1 cellular context compared by ENCODE assay signal in genomic region chr1:241641748-241642592, GRCh38.
TF ChIP-seq lines count a peak whose summit lies in the region.

No MANE protein-coding gene starts in this region.

TF ChIP-seq in HepG2, 621 proteins besides CTCF, POLR2A, EP300 and RAD21 (continued from another document and continues in another):
- TF ChIP-seq PAXIP1 (CRISPR knock-in tag; conservative IDR thresholded peaks at IDR 0.05): no peak
- no peak for TF ChIP-seq GLI4 (CRISPR knock-in tag; IDR thresholded peaks at IDR 0.05; ENCODE audit: borderline replicate concordance)
- TF ChIP-seq ZNF720 (CRISPR knock-in tag; IDR thresholded peaks at IDR 0.05): no peak
- TF ChIP-seq ZNF576 (CRISPR knock-in tag; IDR thresholded peaks at IDR 0.05): no peak
- peak; percentile 79 for TF ChIP-seq ZMYM2 (CRISPR knock-in tag; IDR thresholded peaks at IDR 0.05)
- TF ChIP-seq CEBPB (IDR thresholded peaks at IDR 0.05; ENCODE audit: borderline replicate concordance, low read depth, low read length): peak; percentile 36; the same call in 1 of the 2 replicates
- TF ChIP-seq ATAD3A (CRISPR knock-in tag; IDR thresholded peaks at IDR 0.05): no peak
- peak; percentile 52; the same call in 1 of the 2 replicates for TF ChIP-seq TBX3 (IDR thresholded peaks at IDR 0.05; ENCODE audit: borderline replicate concordance)
- no peak for TF ChIP-seq POLR2G (IDR thresholded peaks at IDR 0.05; ENCODE audit: low read depth, low read length)
- TF ChIP-seq ZNF446 (CRISPR knock-in tag; IDR thresholded peaks at IDR 0.05): no peak
- TF ChIP-seq IRF1 (CRISPR knock-in tag; IDR thresholded peaks at IDR 0.05; ENCODE audit: low read depth): no peak
- TF ChIP-seq KLF9 (CRISPR knock-in tag; IDR thresholded peaks at IDR 0.05; ENCODE audit: low read depth): no peak
- TF ChIP-seq MAFK (conservative IDR thresholded peaks at IDR 0.05 in 1 of 2, IDR thresholded peaks at IDR 0.05 in 1 of 2; ENCODE audit: low read length in 2 of 2): peak; percentile 50 to 55
- TF ChIP-seq MTERF4 (CRISPR knock-in tag; IDR thresholded peaks at IDR 0.05): no peak
- TF ChIP-seq NFIB (CRISPR knock-in tag; IDR thresholded peaks at IDR 0.05; ENCODE audit: borderline replicate concordance): no peak
- TF ChIP-seq NPAS2 (CRISPR knock-in tag; IDR thresholded peaks at IDR 0.05; ENCODE audit: borderline replicate concordance): no peak
- no peak for TF ChIP-seq POGZ (CRISPR knock-in tag; IDR thresholded peaks at IDR 0.05)
- TF ChIP-seq FOXO1 (CRISPR knock-in tag; IDR thresholded peaks at IDR 0.05): no peak
- TF ChIP-seq ZBTB42 (CRISPR knock-in tag; IDR thresholded peaks at IDR 0.05): no peak
- TF ChIP-seq NKX3-1 (CRISPR knock-in tag; IDR thresholded peaks at IDR 0.05): no peak
- peak in 1 of 2 experiments; percentile 52; a peak in 2 of 4 replicates for TF ChIP-seq ATF4 (CRISPR knock-in tag; IDR thresholded peaks at IDR 0.05)
- no peak for TF ChIP-seq TBL1XR1 (IDR thresholded peaks at IDR 0.05; ENCODE audit: borderline replicate concordance, low read length, partially characterized antibody)
- no peak for TF ChIP-seq ZNF563 (CRISPR knock-in tag; IDR thresholded peaks at IDR 0.05)
- TF ChIP-seq SIN3A (IDR thresholded peaks at IDR 0.05; ENCODE audit: borderline replicate concordance, low read depth, low read length): no peak
- TF ChIP-seq BRF2 (CRISPR knock-in tag; IDR thresholded peaks at IDR 0.05): no peak
- no peak for TF ChIP-seq TRAFD1 (CRISPR knock-in tag; IDR thresholded peaks at IDR 0.05; ENCODE audit: borderline replicate concordance)
- TF ChIP-seq ZNF484 (CRISPR knock-in tag; IDR thresholded peaks at IDR 0.05; ENCODE audit: borderline replicate concordance, low read depth): no peak
- peak; percentile 25; the same call in 1 of the 2 replicates for TF ChIP-seq NR2F6 (IDR thresholded peaks at IDR 0.05)
- TF ChIP-seq NR2F6 (CRISPR knock-in tag; IDR thresholded peaks at IDR 0.05): peak; percentile 54; the same call in 1 of the 2 replicates
- TF ChIP-seq ZNF572 (CRISPR knock-in tag; IDR thresholded peaks at IDR 0.05): no peak
- TF ChIP-seq EHMT2 (IDR thresholded peaks at IDR 0.05; ENCODE audit: borderline replicate concordance, low read depth, low read length): no peak
- peak; percentile 80 for TF ChIP-seq PRDM10 (CRISPR knock-in tag; IDR thresholded peaks at IDR 0.05; ENCODE audit: low read depth)
- TF ChIP-seq ZNF644 (CRISPR knock-in tag; IDR thresholded peaks at IDR 0.05; ENCODE audit: low read depth): peak; percentile 70; the same call in 1 of the 2 replicates
- no peak for TF ChIP-seq THAP8 (CRISPR knock-in tag; IDR thresholded peaks at IDR 0.05; ENCODE audit: borderline replicate concordance)
- no peak for TF ChIP-seq ZNF629 (CRISPR knock-in tag; conservative IDR thresholded peaks at IDR 0.05)
- no peak for TF ChIP-seq CENPBD1 (CRISPR knock-in tag; IDR thresholded peaks at IDR 0.05; ENCODE audit: borderline replicate concordance, low read depth)
- TF ChIP-seq ZNF225 (CRISPR knock-in tag; IDR thresholded peaks at IDR 0.05): no peak
- no peak for TF ChIP-seq ZNF674 (CRISPR knock-in tag; IDR thresholded peaks at IDR 0.05; ENCODE audit: low read depth)
- TF ChIP-seq ZNF333 (CRISPR knock-in tag; IDR thresholded peaks at IDR 0.05; ENCODE audit: borderline replicate concordance): no peak
- TF ChIP-seq ZNF816 (CRISPR knock-in tag; IDR thresholded peaks at IDR 0.05; ENCODE audit: borderline replicate concordance): no peak
- TF ChIP-seq ZC3H13 (CRISPR knock-in tag; IDR thresholded peaks at IDR 0.05): no peak
- TF ChIP-seq DMTF1 (CRISPR knock-in tag; IDR thresholded peaks at IDR 0.05): no peak
- TF ChIP-seq HIVEP1 (CRISPR knock-in tag; IDR thresholded peaks at IDR 0.05): no peak
- no peak for TF ChIP-seq ZKSCAN5 (CRISPR knock-in tag; IDR thresholded peaks at IDR 0.05)
- TF ChIP-seq FOXA1 (IDR thresholded peaks at IDR 0.05): no peak
- no peak for TF ChIP-seq FOXA1 (CRISPR knock-in tag; IDR thresholded peaks at IDR 0.05)
- TF ChIP-seq REXO4 (CRISPR knock-in tag; IDR thresholded peaks at IDR 0.05; ENCODE audit: borderline replicate concordance): no peak
- TF ChIP-seq EZH2 (conservative IDR thresholded peaks at IDR 0.05; ENCODE audit: low read depth, low read length): no peak
